8 cellular contexts compared by ENCODE assay signal in genomic region chr6:149028767-149029405, GRCh38.
DNase-seq lines count a peak whose midpoint lies in the region; ATAC-seq and TF ChIP-seq lines count a peak whose summit lies in the region.

No MANE protein-coding gene starts in this region.

- H3K36me3 Mint-ChIP-seq in CD4-positive, CD25-positive, alpha-beta regulatory T cell: no peaks in the 10 kb centered on the region
- peaks cover 84% of the 10 kb centered on the region for H3K36me3 Mint-ChIP-seq in stimulated activated effector memory CD8-positive, alpha-beta T cell treated with anti-CD3 and anti-CD28 coated beads, Interleukin-12 subunit alpha, Interleukin-12 subunit beta, amount 100 ng/mL, for 72 hours

- H3K27ac ChIP-seq in CD4-positive, CD25-positive, alpha-beta regulatory T cell (ENCODE audit: insufficient read depth, low read length, poor library complexity, severe bottlenecking): peak overlapping the region; percentile 49
- H3K27ac ChIP-seq in dorsolateral prefrontal cortex: no peak overlapping the region

- peak overlapping the region in 1 of 4 donors; percentile 13 for H3K4me3 Mint-ChIP-seq in CD4-positive, CD25-positive, alpha-beta regulatory T cell
- H3K4me3 Mint-ChIP-seq in stimulated activated effector memory CD8-positive, alpha-beta T cell treated with anti-CD3 and anti-CD28 coated beads, Interleukin-12 subunit alpha, Interleukin-12 subunit beta, amount 100 ng/mL, for 72 hours: peak overlapping the region; percentile 93

- peak in 1 of 2 donors; percentile 33 for ATAC-seq in CD4-positive, CD25-positive, alpha-beta regulatory T cell (ENCODE audit: low read depth in 2 of 2)
- ATAC-seq in HG02943 (IDR thresholded peaks at IDR 0.05; ENCODE audit: low read depth, unreplicated experiment) (peak; percentile 48), GM19023 (IDR thresholded peaks at IDR 0.05; ENCODE audit: unreplicated experiment) (no peak)
- no peak for ATAC-seq in stimulated activated effector memory CD8-positive, alpha-beta T cell treated with anti-CD3 and anti-CD28 coated beads, Interleukin-12 subunit alpha, Interleukin-12 subunit beta, amount 100 ng/mL, for 72 hours

- intact Hi-C loops in dorsolateral prefrontal cortex (cut with DNase I): loop anchor here (5.0 to 10.0 kb wide), 2 partner anchors 486 to 488 kb away; no protein-coding TSS in a partner anchor

- H3K4me1 Mint-ChIP-seq in CD4-positive, CD25-positive, alpha-beta regulatory T cell: peaks cover 35 to 50% (median 46%) of the 10 kb centered on the region in 4 donors
- peaks cover 45% of the 10 kb centered on the region for H3K4me1 Mint-ChIP-seq in stimulated activated effector memory CD8-positive, alpha-beta T cell treated with anti-CD3 and anti-CD28 coated beads, Interleukin-12 subunit alpha, Interleukin-12 subunit beta, amount 100 ng/mL, for 72 hours

- peak overlapping the region in 2 of 3 donors; percentile 1 to 92 for H3K27ac Mint-ChIP-seq in CD4-positive, CD25-positive, alpha-beta regulatory T cell
- H3K27ac Mint-ChIP-seq in stimulated activated effector memory CD8-positive, alpha-beta T cell treated with anti-CD3 and anti-CD28 coated beads, Interleukin-12 subunit alpha, Interleukin-12 subunit beta, amount 100 ng/mL, for 72 hours: peak overlapping the region; percentile 53

- peak; percentile 70 to 99 (median 88) for TF ChIP-seq CTCF in dorsolateral prefrontal cortex (IDR thresholded peaks at IDR 0.05 in 54 of 56, conservative IDR thresholded peaks at IDR 0.05 in 2 of 56; ENCODE audit: low read depth in 1 of 56, partially characterized antibody in 56 of 56)

- H3K4me1 ChIP-seq in CD4-positive, CD25-positive, alpha-beta regulatory T cell (ENCODE audit: control insufficient read depth, insufficient read depth, low read length, poor library complexity, severe bottlenecking): peaks cover 45% of the 10 kb centered on the region

- peak; percentile 63 to 94 (median 82) for DNase-seq in CD4-positive, CD25-positive, alpha-beta regulatory T cell
- peak; percentile 16 for DNase-seq in NCI-H510A (lab: John Stamatoyannopoulos, UW)
- peak; percentile 62 for DNase-seq in activated CD4-positive, CD25-positive, alpha-beta regulatory T cell treated with anti-CD3 and anti-CD28 coated beads, Interleukin-2, amount 50 U/mL, for 16 hours (ENCODE audit: low read depth, low spot score)
- peak in 3 of 10 donors; percentile 49 to 65 (median 56) for DNase-seq in dorsolateral prefrontal cortex
- peak; percentile 91 for DNase-seq in lung microvascular endothelial cell (ENCODE audit: low read depth in 2 of 2)
- peak; percentile 57 to 78 for DNase-seq in stimulated activated effector memory CD8-positive, alpha-beta T cell treated with anti-CD3 and anti-CD28 coated beads, Interleukin-12 subunit alpha, Interleukin-12 subunit beta, amount 100 ng/mL, for 72 hours (ENCODE audit: low spot score in 2 of 2)

- peaks cover 3 to 5% of the 10 kb centered on the region in 2 experiments for H3K9me3 ChIP-seq in CD4-positive, CD25-positive, alpha-beta regulatory T cell (ENCODE audit: control insufficient read depth in 2 of 2, low read length in 2 of 2)

- peaks cover 0 to 6% (median 0%) of the 10 kb centered on the region in 7 donors for H3K9me3 Mint-ChIP-seq in CD4-positive, CD25-positive, alpha-beta regulatory T cell
- H3K9me3 Mint-ChIP-seq in stimulated activated effector memory CD8-positive, alpha-beta T cell treated with anti-CD3 and anti-CD28 coated beads, Interleukin-12 subunit alpha, Interleukin-12 subunit beta, amount 100 ng/mL, for 72 hours: no peaks in the 10 kb centered on the region

- peak overlapping the region; percentile 37 for H3K4me3 ChIP-seq in CD4-positive, CD25-positive, alpha-beta regulatory T cell (ENCODE audit: low read depth, low read length)
- peak overlapping the region in 7 of 59 donors; percentile 7 to 23 (median 14) for H3K4me3 ChIP-seq in dorsolateral prefrontal cortex

- no peaks in the 10 kb centered on the region for H3K36me3 ChIP-seq in CD4-positive, CD25-positive, alpha-beta regulatory T cell (ENCODE audit: control insufficient read depth, insufficient read depth, low read length)

- H3K27me3 ChIP-seq in CD4-positive, CD25-positive, alpha-beta regulatory T cell (ENCODE audit: control insufficient read depth, insufficient read depth, low read length): no peaks in the 10 kb centered on the region
- H3K27me3 ChIP-seq in dorsolateral prefrontal cortex: no peaks in the 10 kb centered on the region

- H3K27me3 Mint-ChIP-seq in CD4-positive, CD25-positive, alpha-beta regulatory T cell: no peaks in the 10 kb centered on the region
